ENCODE assay signal across 1 cellular context in genomic region chr2:166485558-166486193, GRCh38.
TF ChIP-seq lines count a peak whose summit lies in the region.

No MANE protein-coding gene starts in this region.

TF ChIP-seq in SK-N-SH treated with all-trans-retinoic acid at 6 μM for 48 hours, 23 proteins besides CTCF, POLR2A, EP300 and RAD21 (continued from another document):
- TF ChIP-seq PATZ1 (CRISPR knock-in tag; IDR thresholded peaks at IDR 0.05; ENCODE audit: borderline replicate concordance) (no peak), PPARA (CRISPR knock-in tag; IDR thresholded peaks at IDR 0.05; ENCODE audit: borderline replicate concordance) (no peak), ESRRG (CRISPR knock-in tag; IDR thresholded peaks at IDR 0.05) (no peak), CSRNP3 (CRISPR knock-in tag; IDR thresholded peaks at IDR 0.05) (no peak), ZNF70 (CRISPR knock-in tag; IDR thresholded peaks at IDR 0.05) (no peak), ARNTL (CRISPR knock-in tag; IDR thresholded peaks at IDR 0.05; ENCODE audit: borderline replicate concordance, low read depth) (no peak), RARB (CRISPR knock-in tag; IDR thresholded peaks at IDR 0.05) (no peak), TSHZ2 (CRISPR knock-in tag; IDR thresholded peaks at IDR 0.05) (no peak), SNAI2 (CRISPR knock-in tag; IDR thresholded peaks at IDR 0.05) (no peak), CREB5 (CRISPR knock-in tag; IDR thresholded peaks at IDR 0.05; ENCODE audit: low read depth) (no peak), GLIS3 (CRISPR knock-in tag; IDR thresholded peaks at IDR 0.05) (no peak), TOX (CRISPR knock-in tag; IDR thresholded peaks at IDR 0.05; ENCODE audit: borderline replicate concordance) (no peak)
